Comparison of ENCODE assay signal across 10 cellular contexts in genomic region chr7:25720427-25720826, GRCh38.
DNase-seq lines count a peak whose midpoint lies in the region; ATAC-seq and TF ChIP-seq lines count a peak whose summit lies in the region.
"Had no signal": no experiment of that assay in that cellular context is flagged by ENCODE, and none has a peak within 500 bp of the region (broad histone marks: within the 10 kb centered on the region; RNA-seq: fewer than 3 reads in every experiment).

No MANE protein-coding gene starts in this region.

- H3K9me3 Mint-ChIP-seq in chondrocyte (ENCODE audit: low read depth), result peaks cover 6% of the 10 kb centered on the region
- no peaks in the 10 kb centered on the region for H3K9me3 Mint-ChIP-seq in activated T-cell treated with anti-CD3 and anti-CD28 coated beads, Interleukin-2, amount 50 U/mL, for 72 hours
- H3K9me3 Mint-ChIP-seq: activated naive CD4-positive, alpha-beta T cell treated with anti-CD3 and anti-CD28 coated beads, Interleukin-2, amount 10 ng/mL, durations not matched to agents 7 days and 5 days had no signal

- no peak overlapping the region for H3K4me3 Mint-ChIP-seq in chondrocyte (ENCODE audit: unreplicated experiment)
- no peak overlapping the region for H3K4me3 Mint-ChIP-seq in activated T-cell treated with anti-CD3 and anti-CD28 coated beads, Interleukin-2, amount 50 U/mL, for 72 hours
- H3K4me3 Mint-ChIP-seq: activated naive CD4-positive, alpha-beta T cell treated with anti-CD3 and anti-CD28 coated beads, Interleukin-2, amount 10 ng/mL, durations not matched to agents 7 days and 5 days had no signal

- TF ChIP-seq CTCF in LNCAP (IDR thresholded peaks at IDR 0.05), result peak; percentile 58
- TF ChIP-seq CTCF in chondrocyte (IDR thresholded peaks at IDR 0.05), result peak; percentile 64

- no peaks in the 10 kb centered on the region for H3K27me3 Mint-ChIP-seq in chondrocyte (ENCODE audit: low read depth)
- peaks cover 8% of the 10 kb centered on the region for H3K27me3 Mint-ChIP-seq in activated T-cell treated with anti-CD3 and anti-CD28 coated beads, Interleukin-2, amount 50 U/mL, for 72 hours (ENCODE audit: low read depth)

- H3K4me1 Mint-ChIP-seq in chondrocyte (ENCODE audit: low read depth), result peaks cover 58% of the 10 kb centered on the region
- H3K4me1 Mint-ChIP-seq in activated T-cell treated with anti-CD3 and anti-CD28 coated beads, Interleukin-2, amount 50 U/mL, for 72 hours (ENCODE audit: low read depth), result no peaks in the 10 kb centered on the region
- H3K4me1 Mint-ChIP-seq: activated naive CD4-positive, alpha-beta T cell treated with anti-CD3 and anti-CD28 coated beads, Interleukin-2, amount 10 ng/mL, durations not matched to agents 7 days and 5 days had no signal

- H3K27ac Mint-ChIP-seq in chondrocyte (ENCODE audit: unreplicated experiment), result no peak overlapping the region
- H3K27ac Mint-ChIP-seq in activated T-cell treated with anti-CD3 and anti-CD28 coated beads, Interleukin-2, amount 50 U/mL, for 72 hours, result no peak overlapping the region
- H3K27ac Mint-ChIP-seq: activated naive CD4-positive, alpha-beta T cell treated with anti-CD3 and anti-CD28 coated beads, Interleukin-2, amount 10 ng/mL, durations not matched to agents 7 days and 5 days had no signal

- no peak for ATAC-seq in activated T-cell treated with anti-CD3 and anti-CD28 coated beads, Interleukin-2, amount 50 U/mL, for 72 hours (replicated peaks in 1 of 2)
- no peak for ATAC-seq in HG03565 (IDR thresholded peaks at IDR 0.05; ENCODE audit: unreplicated experiment)

- DNase-seq in NCI-H1417 (lab: John Stamatoyannopoulos, UW) (peak in 2 of 3 experiments; percentile 26 to 50), NCI-H1417 treated with DMSO at 0.1 percent for 48 hours (lab: John Stamatoyannopoulos, UW) (no peak), chondrocyte (ENCODE audit: low spot score) (no peak), pons (ENCODE audit: low spot score) (peak; percentile 48), SIG-M5 (lab: John Stamatoyannopoulos, UW) (no peak)
- no peak for DNase-seq in activated T-cell treated with anti-CD3 and anti-CD28 coated beads, Interleukin-2, amount 50 U/mL, for 72 hours
- DNase-seq: activated naive CD4-positive, alpha-beta T cell treated with anti-CD3 and anti-CD28 coated beads, Interleukin-2, amount 10 ng/mL, durations not matched to agents 7 days and 5 days; stimulated activated CD4-positive, alpha-beta T cell treated with anti-CD3 and anti-CD28 coated beads, Interleukin-4, amount 100 ng/mL, for 4 hours had no signal

- H3K36me3 Mint-ChIP-seq in chondrocyte (ENCODE audit: low read depth), result peaks cover 2% of the 10 kb centered on the region
- no peaks in the 10 kb centered on the region for H3K36me3 Mint-ChIP-seq in activated T-cell treated with anti-CD3 and anti-CD28 coated beads, Interleukin-2, amount 50 U/mL, for 72 hours (ENCODE audit: insufficient read depth in 2 of 2)
- H3K36me3 Mint-ChIP-seq: activated naive CD4-positive, alpha-beta T cell treated with anti-CD3 and anti-CD28 coated beads, Interleukin-2, amount 10 ng/mL, durations not matched to agents 7 days and 5 days had no signal

Comparison
In these comparisons a context has a peak if more than half of its experiments do, and no peak if none do; other contexts are left out.
1. DNase-seq: peak in NCI-H1417 (2 of 3) and pons (single experiment); none in NCI-H1417 treated with DMSO at 0.1 percent for 48 hours (single experiment), chondrocyte (single experiment), activated T-cell treated with anti-CD3 and anti-CD28 coated beads, Interleukin-2, amount 50 U/mL, for 72 hours (0 of 2) and SIG-M5 (single experiment).